ENCODE assay signal across 1 cellular context in genomic region chr3:40458473-40458872, GRCh38.
TF ChIP-seq lines count a peak whose summit lies in the region.

No MANE protein-coding gene starts in this region.

TF ChIP-seq in WTC11, 78 proteins besides CTCF, POLR2A, EP300 and RAD21 (continued from another document):
- TF ChIP-seq HMGXB4 (CRISPR knock-in tag; IDR thresholded peaks at IDR 0.05): no peak
